9 cellular contexts compared by ENCODE assay signal in genomic region chr10:124125305-124126116, GRCh38. TPM values are rescaled to one million over a fixed set of nuclear protein-coding genes. Genes with fewer than 3 reads are reported as not detected.
DNase-seq lines count a peak whose midpoint lies in the region; ATAC-seq and TF ChIP-seq lines count a peak whose summit lies in the region.
"Had no signal": no experiment of that assay in that cellular context is flagged by ENCODE, and none has a peak within 500 bp of the region (broad histone marks: within the 10 kb centered on the region; RNA-seq: fewer than 3 reads in every experiment).

No MANE protein-coding gene starts in this region.

- no peaks in the 10 kb centered on the region for H3K9me3 ChIP-seq in neural progenitor cell (ENCODE audit: low read depth)

- peaks cover 2% of the 10 kb centered on the region for H3K4me1 Mint-ChIP-seq in neural progenitor cell

- no peaks in the 10 kb centered on the region for H4K20me1 ChIP-seq in neural progenitor cell (ENCODE audit: low read depth)

- no peak overlapping the region for H3K4me2 ChIP-seq in neural progenitor cell

- H2AFZ ChIP-seq in neural progenitor cell (replicated peaks) = peak overlapping the region; percentile 30

- ATAC-seq in GM21390 (IDR thresholded peaks at IDR 0.05; ENCODE audit: unreplicated experiment) (no peak), HG03460 (IDR thresholded peaks at IDR 0.05; ENCODE audit: unreplicated experiment) (no peak)

- no peaks in the 10 kb centered on the region for H3K27me3 ChIP-seq in neural progenitor cell

- no peak overlapping the region for H3K4me3 Mint-ChIP-seq in neural progenitor cell

- H3K27ac ChIP-seq in neural progenitor cell = no peak overlapping the region

- DNase-seq in EL = peak; percentile 68
- DNase-seq in LNCaP clone FGC (ENCODE audit: low read depth) = no peak
- DNase-seq in cardiac fibroblast (ENCODE audit: low read depth in 2 of 2) = peak; percentile 7 to 10
- DNase-seq in neural progenitor cell (ENCODE audit: low spot score) = peak; percentile 46
- DNase-seq in GM10266 (ENCODE audit: extremely low spot score) = no peak
- DNase-seq in NCI-H345 treated with DMSO at 0.1 percent for 48 hours (lab: John Stamatoyannopoulos, UW; ENCODE audit: unreplicated experiment) = no peak
- DNase-seq: NCI-H2081 had no signal

- TF ChIP-seq CTCF in LNCaP clone FGC (IDR thresholded peaks at IDR 0.05; ENCODE audit: control insufficient read depth, extremely low read depth, insufficient read depth) = 0 out of 2 replicates have a peak, but pooled peaks have one; percentile 19
- TF ChIP-seq CTCF in cardiac fibroblast (IDR thresholded peaks at IDR 0.05; ENCODE audit: low read depth, low read length) = no peak
- TF ChIP-seq CTCF in neural progenitor cell (IDR thresholded peaks at IDR 0.05) = peak; percentile 55
- TF ChIP-seq CTCF in GM10266 (IDR thresholded peaks at IDR 0.05; ENCODE audit: control insufficient read depth, insufficient read depth, low read depth, missing control alignments) = no peak

- no peaks in the 10 kb centered on the region for H3K36me3 ChIP-seq in neural progenitor cell

- peaks cover 2% of the 10 kb centered on the region for H3K27me3 Mint-ChIP-seq in neural progenitor cell (ENCODE audit: insufficient read depth, low read depth)

- no peak overlapping the region for H3K27ac Mint-ChIP-seq in neural progenitor cell

- no peaks in the 10 kb centered on the region for H3K36me3 Mint-ChIP-seq in neural progenitor cell

- H3K4me3 ChIP-seq in LNCaP clone FGC (ENCODE audit: low read depth, low read length) (no peak overlapping the region), cardiac fibroblast (replicated peaks in 1 of 2; ENCODE audit: low read depth in 2 of 2, low read length in 2 of 2) (no peak overlapping the region), neural progenitor cell (no peak overlapping the region)

- H3K9ac ChIP-seq in neural progenitor cell = no peak overlapping the region

- no peaks in the 10 kb centered on the region for H3F3A ChIP-seq in neural progenitor cell (ENCODE audit: low read depth)

- no peaks in the 10 kb centered on the region for H3K79me2 ChIP-seq in neural progenitor cell (ENCODE audit: low read depth)

- H3K9me3 Mint-ChIP-seq in neural progenitor cell = no peaks in the 10 kb centered on the region

- H3K4me1 ChIP-seq in neural progenitor cell = peaks cover 3% of the 10 kb centered on the region

RNA-seq across cellular contexts. Expression of gene CHST15, which starts 32.1 kb away (rescaled TPM):
- 0.54 and 0.59 TPM in 2 replicates for total RNA-seq in neural progenitor cell (ENCODE audit: low replicate concordance)

Comparison
In these comparisons a context has a peak if more than half of its experiments do, and no peak if none do; other contexts are left out.
1. DNase-seq: peak in EL (single experiment), cardiac fibroblast (2 of 2) and neural progenitor cell (single experiment); none in LNCaP clone FGC (single experiment), GM10266 (single experiment) and NCI-H345 treated with DMSO at 0.1 percent for 48 hours (single experiment).
2. CTCF ChIP-seq: peak in LNCaP clone FGC (single experiment) and neural progenitor cell (single experiment); none in cardiac fibroblast (single experiment) and GM10266 (single experiment).